8 cellular contexts compared by ENCODE assay signal in genomic region chr4:40055873-40056721, GRCh38. TPM values are rescaled to one million over a fixed set of nuclear protein-coding genes. Genes with fewer than 3 reads are reported as not detected.
DNase-seq lines count a peak whose midpoint lies in the region; ATAC-seq and TF ChIP-seq lines count a peak whose summit lies in the region.

No MANE protein-coding gene starts in this region.

- H3K4me3 Mint-ChIP-seq in activated T-helper 17 cell treated with anti-CD3 and anti-CD28 coated beads, Interleukin-2, amount 50 U/mL, for 72 hours: peak overlapping the region; percentile 92
- peak overlapping the region; percentile 92 for H3K4me3 Mint-ChIP-seq in natural killer cell
- peak overlapping the region; percentile 94 for H3K4me3 Mint-ChIP-seq in stimulated activated naive CD8-positive, alpha-beta T cell treated with anti-CD3 and anti-CD28 coated beads, Interleukin-15, Interleukin-2, amounts not matched to agents 100 ng/mL and 50 ng/mL, for 24 hours

- intact Hi-C loops in PC-9 (cut with micrococcal nuclease; ENCODE audit: unreplicated experiment): loop anchor here (5.0 to 10.0 kb wide), 4 partner anchors 519 to 661 kb away; no protein-coding TSS in a partner anchor
- intact Hi-C loops in natural killer cell (cut with micrococcal nuclease): loop anchor here (2.0 to 10.0 kb wide), 5 partner anchors 79 to 839 kb away; partner anchors contain the start of genes PDS5A, RHOH and UBE2K

- H3K36me3 ChIP-seq in PC-9 (ENCODE audit: low read depth): no peaks in the 10 kb centered on the region

- H3F3A ChIP-seq in PC-9 (ENCODE audit: insufficient read depth, low read depth): peaks cover 7% of the 10 kb centered on the region

- H3K4me3 ChIP-seq in PC-9 (peak overlapping the region; percentile 93), fibroblast of mammary gland (ENCODE audit: control insufficient read depth, low read depth, low read length) (peak overlapping the region; percentile 73)

- H3K27me3 ChIP-seq in PC-9 (ENCODE audit: insufficient read depth, low read depth): no peaks in the 10 kb centered on the region

- H3K9me2 ChIP-seq in PC-9 (ENCODE audit: insufficient read depth): no peaks in the 10 kb centered on the region

- peak overlapping the region; percentile 99 for H3K27ac Mint-ChIP-seq in activated T-helper 17 cell treated with anti-CD3 and anti-CD28 coated beads, Interleukin-2, amount 50 U/mL, for 72 hours
- H3K27ac Mint-ChIP-seq in natural killer cell: peak overlapping the region; percentile 88 to 95
- H3K27ac Mint-ChIP-seq in stimulated activated naive CD8-positive, alpha-beta T cell treated with anti-CD3 and anti-CD28 coated beads, Interleukin-15, Interleukin-2, amounts not matched to agents 100 ng/mL and 50 ng/mL, for 24 hours: peak overlapping the region; percentile 98

- no peaks in the 10 kb centered on the region for H4K20me1 ChIP-seq in PC-9 (ENCODE audit: insufficient read depth)

- peaks cover 24% of the 10 kb centered on the region for H3K36me3 Mint-ChIP-seq in activated T-helper 17 cell treated with anti-CD3 and anti-CD28 coated beads, Interleukin-2, amount 50 U/mL, for 72 hours (ENCODE audit: low read depth)
- H3K36me3 Mint-ChIP-seq in natural killer cell: no peaks in the 10 kb centered on the region
- H3K36me3 Mint-ChIP-seq in stimulated activated naive CD8-positive, alpha-beta T cell treated with anti-CD3 and anti-CD28 coated beads, Interleukin-15, Interleukin-2, amounts not matched to agents 100 ng/mL and 50 ng/mL, for 24 hours (ENCODE audit: low read depth): peaks cover 13% of the 10 kb centered on the region

- BruUV-seq in PC-9 (replicated peaks; lab: Mats Ljungman, UMichigan): no TSS peak

- H3K79me2 ChIP-seq in PC-9 (ENCODE audit: low read depth): peaks cover 24% of the 10 kb centered on the region

- H3K27ac ChIP-seq in PC-9: peak overlapping the region; percentile 88

- CTCF ChIA-PET in PC-9 (lab: Charles Lee): interaction anchor here (0.5 to 1.3 kb wide), 12 partner anchors 72 to 1797 kb away, joined by 3 to 13 read pairs (median 4); no protein-coding TSS in a partner anchor

- H2AFZ ChIP-seq in PC-9: peak overlapping the region; percentile 91

- no peaks in the 10 kb centered on the region for H3K27me3 Mint-ChIP-seq in activated T-helper 17 cell treated with anti-CD3 and anti-CD28 coated beads, Interleukin-2, amount 50 U/mL, for 72 hours
- no peaks in the 10 kb centered on the region for H3K27me3 Mint-ChIP-seq in natural killer cell (ENCODE audit: low read depth in 2 of 2)
- no peaks in the 10 kb centered on the region for H3K27me3 Mint-ChIP-seq in stimulated activated naive CD8-positive, alpha-beta T cell treated with anti-CD3 and anti-CD28 coated beads, Interleukin-15, Interleukin-2, amounts not matched to agents 100 ng/mL and 50 ng/mL, for 24 hours

- H3K4me2 ChIP-seq in PC-9: peak overlapping the region; percentile 95

- ATAC-seq in HG03571 (IDR thresholded peaks at IDR 0.05; ENCODE audit: unreplicated experiment) (peak; percentile 30), natural killer cell (peak; percentile 36 to 60 (median 43))
- ATAC-seq in activated T-helper 17 cell treated with anti-CD3 and anti-CD28 coated beads, Interleukin-2, amount 50 U/mL, for 72 hours (replicated peaks): peak; percentile 25

- peaks cover 26% of the 10 kb centered on the region for H3K4me1 ChIP-seq in PC-9 (replicated peaks; ENCODE audit: insufficient read depth)

- TF ChIP-seq CTCF in PC-9 (conservative IDR thresholded peaks at IDR 0.05): no peak
- TF ChIP-seq CTCF in fibroblast of mammary gland (conservative IDR thresholded peaks at IDR 0.05; ENCODE audit: control insufficient read depth, insufficient read depth, low read depth, low read length): no peak
- no peak for TF ChIP-seq CTCF in natural killer cell (IDR thresholded peaks at IDR 0.05)

- peaks cover 20% of the 10 kb centered on the region for H3K4me1 Mint-ChIP-seq in activated T-helper 17 cell treated with anti-CD3 and anti-CD28 coated beads, Interleukin-2, amount 50 U/mL, for 72 hours
- H3K4me1 Mint-ChIP-seq in natural killer cell: peaks cover 26 to 39% of the 10 kb centered on the region in 2 donors
- H3K4me1 Mint-ChIP-seq in stimulated activated naive CD8-positive, alpha-beta T cell treated with anti-CD3 and anti-CD28 coated beads, Interleukin-15, Interleukin-2, amounts not matched to agents 100 ng/mL and 50 ng/mL, for 24 hours (ENCODE audit: low read depth): peaks cover 36% of the 10 kb centered on the region

- POLR2A ChIA-PET in PC-9 (lab: Charles Lee; ENCODE audit: unreplicated experiment): interaction anchor here (0.5 to 0.7 kb wide), 6 partner anchors 94 to 1483 kb away, joined by 3 to 11 read pairs (median 4); no protein-coding TSS in a partner anchor

- peak; percentile 85 for DNase-seq in SIG-M5 treated with dmso at 0.1 percent for 504 hours (lab: John Stamatoyannopoulos, UW; ENCODE audit: unreplicated experiment)
- no peak for DNase-seq in SIG-M5 (lab: John Stamatoyannopoulos, UW)
- DNase-seq in PC-9: peak; percentile 65 to 73
- DNase-seq in fibroblast of mammary gland (ENCODE audit: low read depth): peak; percentile 90
- DNase-seq in natural killer cell: peak; percentile 56

- no peaks in the 10 kb centered on the region for H3K9me3 ChIP-seq in PC-9 (ENCODE audit: insufficient read depth, low read depth)

- no peaks in the 10 kb centered on the region for H3K9me3 Mint-ChIP-seq in activated T-helper 17 cell treated with anti-CD3 and anti-CD28 coated beads, Interleukin-2, amount 50 U/mL, for 72 hours
- no peaks in the 10 kb centered on the region for H3K9me3 Mint-ChIP-seq in natural killer cell
- H3K9me3 Mint-ChIP-seq in stimulated activated naive CD8-positive, alpha-beta T cell treated with anti-CD3 and anti-CD28 coated beads, Interleukin-15, Interleukin-2, amounts not matched to agents 100 ng/mL and 50 ng/mL, for 24 hours: no peaks in the 10 kb centered on the region

RNA-seq across cellular contexts. Expression of gene N4BP2, which starts 0.6 kb away (rescaled TPM):
- total RNA-seq in PC-9 (2021) (6.5 and 7.8 TPM in 2 replicates), natural killer cell (10 to 100 TPM; 16.4 to 22.4 (median 17.5) TPM)
- total RNA-seq in activated T-helper 17 cell treated with anti-CD3 and anti-CD28 coated beads, Interleukin-2, amount 50 U/mL, for 72 hours: 10 to 100 TPM; 11.8 to 17.6 TPM
